In genomic region chr2:233689498-233689897, GRCh38 we compare ENCODE assay signal across 19 cellular contexts. TPM values are rescaled to one million over a fixed set of nuclear protein-coding genes. Genes with fewer than 3 reads are reported as not detected.
DNase-seq lines count a peak whose midpoint lies in the region; ATAC-seq and TF ChIP-seq lines count a peak whose summit lies in the region.
"Had no signal": no experiment of that assay in that cellular context is flagged by ENCODE, and none has a peak within 500 bp of the region (broad histone marks: within the 10 kb centered on the region; RNA-seq: fewer than 3 reads in every experiment).

No MANE protein-coding gene starts in this region.

- no peak overlapping the region for H3K4me3 ChIP-seq in Karpas-422 (ENCODE audit: low read length)
- no peak overlapping the region for H3K4me3 ChIP-seq in PC-3 (ENCODE audit: low read length)
- H3K4me3 ChIP-seq in CD8-positive, alpha-beta memory T cell (ENCODE audit: low read length) = no peak overlapping the region

- no peak overlapping the region for H3K4me2 ChIP-seq in Karpas-422 (ENCODE audit: low read depth, low read length, poor library complexity, severe bottlenecking)
- H3K4me2 ChIP-seq in PC-3 (ENCODE audit: low read length) = peak overlapping the region; percentile 73

- no peaks in the 10 kb centered on the region for H3K9me3 Mint-ChIP-seq in CD8-positive, alpha-beta memory T cell
- H3K9me3 Mint-ChIP-seq: CD8-positive, alpha-beta T cell had no signal

- H3K4me1 Mint-ChIP-seq in CD8-positive, alpha-beta memory T cell = no peaks in the 10 kb centered on the region

- H3K9me3 ChIP-seq in Karpas-422 (ENCODE audit: low read length) = no peaks in the 10 kb centered on the region
- no peaks in the 10 kb centered on the region for H3K9me3 ChIP-seq in PC-3 (ENCODE audit: low read length)
- H3K9me3 ChIP-seq in CD8-positive, alpha-beta memory T cell (ENCODE audit: low read length) = no peaks in the 10 kb centered on the region
- H3K9me3 ChIP-seq: BE2C had no signal

- no peaks in the 10 kb centered on the region for H3K36me3 ChIP-seq in Karpas-422 (ENCODE audit: insufficient read depth, low read length)
- no peaks in the 10 kb centered on the region for H3K36me3 ChIP-seq in PC-3 (ENCODE audit: low read depth, low read length)
- H3K36me3 ChIP-seq in CD8-positive, alpha-beta memory T cell (ENCODE audit: insufficient read depth, low read length) = no peaks in the 10 kb centered on the region
- H3K36me3 ChIP-seq: BE2C had no signal

- no peak overlapping the region for H3K9ac ChIP-seq in Karpas-422 (ENCODE audit: low read length)
- H3K9ac ChIP-seq in PC-3 (ENCODE audit: low read length) = peak overlapping the region; percentile 40

- H3K79me2 ChIP-seq in Karpas-422 (ENCODE audit: low read length) (no peaks in the 10 kb centered on the region), PC-3 (ENCODE audit: low read length) (no peaks in the 10 kb centered on the region)

- H3K27ac ChIP-seq in Karpas-422 (ENCODE audit: low read length) = no peak overlapping the region
- H3K27ac ChIP-seq in PC-3 (ENCODE audit: low read length) = peak overlapping the region; percentile 83
- H3K27ac ChIP-seq in CD8-positive, alpha-beta memory T cell (ENCODE audit: low read depth, low read length) = no peak overlapping the region

- H3K27me3 ChIP-seq in Karpas-422 (ENCODE audit: low read length) (no peaks in the 10 kb centered on the region), PC-3 (ENCODE audit: low read length) (no peaks in the 10 kb centered on the region)
- no peaks in the 10 kb centered on the region for H3K27me3 ChIP-seq in CD8-positive, alpha-beta memory T cell (ENCODE audit: insufficient read depth, low read length, poor library complexity, severe bottlenecking)
- H3K27me3 ChIP-seq: BE2C had no signal

- H3K27me3 Mint-ChIP-seq in CD8-positive, alpha-beta memory T cell = peaks cover 11 to 53% of the 10 kb centered on the region in 2 donors

- no peaks in the 10 kb centered on the region for H3K36me3 Mint-ChIP-seq in CD8-positive, alpha-beta memory T cell
- H3K36me3 Mint-ChIP-seq: CD8-positive, alpha-beta T cell had no signal

- POLR2A ChIA-PET in PC-3 (lab: Charles Lee; ENCODE audit: unreplicated experiment) = no interaction called here
- POLR2A ChIA-PET in CD8-positive, alpha-beta memory T cell (lab: Charles Lee) = no interaction called here

- CTCF ChIA-PET in PC-3 (lab: Charles Lee) = no interaction called here
- CTCF ChIA-PET in CD8-positive, alpha-beta memory T cell (lab: Charles Lee) = no interaction called here

- no peaks in the 10 kb centered on the region for H3F3A ChIP-seq in PC-3 (ENCODE audit: low read length, unreplicated experiment)

- H3K9me2 ChIP-seq in Karpas-422 (replicated peaks; ENCODE audit: insufficient read depth, low read length) (no peaks in the 10 kb centered on the region), PC-3 (replicated peaks; ENCODE audit: low read length) (no peaks in the 10 kb centered on the region)

- intact Hi-C loops in PC-3 (cut with micrococcal nuclease) = no loop called here

- H3K4me1 ChIP-seq in Karpas-422 (ENCODE audit: low read length) (no peaks in the 10 kb centered on the region), PC-3 (ENCODE audit: insufficient read depth, low read length) (peaks cover 44% of the 10 kb centered on the region)
- no peaks in the 10 kb centered on the region for H3K4me1 ChIP-seq in CD8-positive, alpha-beta memory T cell (ENCODE audit: insufficient read depth, low read length)
- H3K4me1 ChIP-seq: BE2C had no signal

- H4K20me1 ChIP-seq in Karpas-422 (ENCODE audit: insufficient read depth, low read depth, low read length) (no peaks in the 10 kb centered on the region), PC-3 (ENCODE audit: low read length) (no peaks in the 10 kb centered on the region)

- H2AFZ ChIP-seq in Karpas-422 (ENCODE audit: low read length) (no peak overlapping the region), PC-3 (ENCODE audit: low read length) (0 out of 2 replicates have a peak overlapping the region, but pooled peaks have one; percentile 19)

- DNase-seq in Karpas-422 (peak; percentile 32), PC-3 (peak; percentile 63), dermis blood vessel endothelial cell (peak; percentile 86), lung microvascular endothelial cell (ENCODE audit: low read depth in 2 of 2) (peak; percentile 63 to 84), AG08395 (ENCODE audit: low spot score) (no peak), cortex of kidney (lab: John Stamatoyannopoulos, UW) (no peak)
- no peak for DNase-seq in CD8-positive, alpha-beta memory T cell
- DNase-seq: BE2C; CD8-positive, alpha-beta T cell; DMS53; H7; KG1; NCI-H1436 treated with DMSO at 0.1 percent for 48 hours; NCI-H2081; NCI-H2227 treated with DMSO at 0.1 percent for 48 hours; NCI-H526 treated with DMSO at 0.1 percent for 48 hours; NK-92 treated with Interleukin-12 subunit alpha and Interleukin-12 subunit beta, amount 100 ng/mL, for 24 hours; SHP77 had no signal

- no peak for TF ChIP-seq CTCF in PC-3 (conservative IDR thresholded peaks at IDR 0.05; ENCODE audit: low read depth, low read length)

- H3K4me3 Mint-ChIP-seq in CD8-positive, alpha-beta memory T cell = no peak overlapping the region
- H3K4me3 Mint-ChIP-seq: CD8-positive, alpha-beta T cell had no signal

- BruUV-seq in PC-3 (replicated peaks; lab: Mats Ljungman, UMichigan) = no TSS peak

- ATAC-seq in PC-3 (no peak), HG03139 (IDR thresholded peaks at IDR 0.05; ENCODE audit: unreplicated experiment) (no peak)
- ATAC-seq: CD8-positive, alpha-beta T cell had no signal

- H3K27ac Mint-ChIP-seq in CD8-positive, alpha-beta memory T cell = no peak overlapping the region
- H3K27ac Mint-ChIP-seq: CD8-positive, alpha-beta T cell had no signal

RNA-seq across cellular contexts. Expression of gene UGT1A6, which starts 3.2 kb away (rescaled TPM):
- not detected in 2 replicates for total RNA-seq in Karpas-422 (2014; rRNA removed; shearing (Covaris generic); ENCODE audit: low replicate concordance)
- total RNA-seq in PC-3 (2014; rRNA removed) (2.0 and 2.2 TPM in 2 replicates), dermis blood vessel endothelial cell (0.88 and 2.2 TPM in 2 replicates), lung microvascular endothelial cell (not detected in 2 replicates)
- total RNA-seq in CD8-positive, alpha-beta memory T cell = not detected
- not detected for polyA plus RNA-seq in CD8-positive, alpha-beta memory T cell
- total RNA-seq: CD8-positive, alpha-beta T cell; H7 had no signal

RNA-seq across cellular contexts. Expression of gene UGT1A7, which starts 7.8 kb away (rescaled TPM):
- total RNA-seq in Karpas-422 (2014; rRNA removed; shearing (Covaris generic); ENCODE audit: low replicate concordance) = 0.18 TPM in 1 of 2 replicates, not detected in the other
- total RNA-seq in PC-3 (2014; rRNA removed) = not detected in 2 replicates
- not detected in 2 replicates for total RNA-seq in dermis blood vessel endothelial cell
- total RNA-seq in lung microvascular endothelial cell = not detected in 2 replicates
- total RNA-seq in CD8-positive, alpha-beta memory T cell = not detected
- not detected for polyA plus RNA-seq in CD8-positive, alpha-beta memory T cell
- total RNA-seq: CD8-positive, alpha-beta T cell; H7 had no signal

RNA-seq across cellular contexts. Expression of gene UGT1A9, which starts 17.8 kb away (rescaled TPM):
- total RNA-seq in Karpas-422 (2014; rRNA removed; shearing (Covaris generic); ENCODE audit: low replicate concordance) = not detected in 2 replicates
- total RNA-seq in PC-3 (2014; rRNA removed) (not detected in 2 replicates), dermis blood vessel endothelial cell (under 0.01 and 0.05 TPM in 2 replicates), lung microvascular endothelial cell (not detected in 2 replicates)
- total RNA-seq in CD8-positive, alpha-beta memory T cell = not detected
- not detected for polyA plus RNA-seq in CD8-positive, alpha-beta memory T cell
- total RNA-seq: CD8-positive, alpha-beta T cell; H7 had no signal

RNA-seq across cellular contexts. Expression of gene UGT1A5, which starts 23.2 kb away (rescaled TPM):
- total RNA-seq in Karpas-422 (2014; rRNA removed; shearing (Covaris generic); ENCODE audit: low replicate concordance) = not detected in 2 replicates
- total RNA-seq in PC-3 (2014; rRNA removed) (not detected in 2 replicates), dermis blood vessel endothelial cell (not detected in 2 replicates), lung microvascular endothelial cell (not detected in 2 replicates)
- total RNA-seq in CD8-positive, alpha-beta memory T cell = not detected
- not detected for polyA plus RNA-seq in CD8-positive, alpha-beta memory T cell
- total RNA-seq: CD8-positive, alpha-beta T cell; H7 had no signal

RNA-seq across cellular contexts. Expression of gene UGT1A4, which starts 29.0 kb away (rescaled TPM):
- total RNA-seq in Karpas-422 (2014; rRNA removed; shearing (Covaris generic); ENCODE audit: low replicate concordance) = not detected in 2 replicates
- total RNA-seq in PC-3 (2014; rRNA removed) (not detected in 2 replicates), dermis blood vessel endothelial cell (0.09 TPM in 1 of 2 replicates, not detected in the other), lung microvascular endothelial cell (not detected in 2 replicates)
- total RNA-seq in CD8-positive, alpha-beta memory T cell = not detected
- not detected for polyA plus RNA-seq in CD8-positive, alpha-beta memory T cell
- total RNA-seq: CD8-positive, alpha-beta T cell; H7 had no signal

Comparison
In these comparisons a context has a peak if more than half of its experiments do, and no peak if none do; other contexts are left out.
1. DNase-seq: peak in Karpas-422 (single experiment), PC-3 (single experiment), dermis blood vessel endothelial cell (single experiment) and lung microvascular endothelial cell (2 of 2); none in CD8-positive, alpha-beta memory T cell (0 of 5), AG08395 (single experiment) and cortex of kidney (single experiment).